In the genomic region with DNA sequence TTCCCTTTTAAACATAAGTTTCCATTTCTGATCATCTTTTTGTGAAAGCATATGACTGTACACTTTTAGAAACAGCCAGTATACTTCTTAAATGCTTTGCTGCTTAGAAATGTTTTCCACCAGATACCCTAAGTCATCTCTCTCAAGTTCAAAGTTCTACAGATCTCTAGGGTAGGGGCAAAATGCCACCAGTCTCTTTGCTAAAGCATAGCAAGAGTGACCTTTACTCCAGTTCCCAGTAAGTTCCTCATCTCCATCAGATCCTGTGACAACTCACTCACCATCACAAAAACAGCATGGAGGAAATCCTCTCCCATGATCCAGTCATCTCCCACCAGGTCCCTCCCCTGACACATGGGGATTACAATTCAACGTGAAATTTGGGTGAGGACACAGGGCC, we compare ENCODE assay signal across 5 cellular contexts.
DNase-seq lines count a peak whose midpoint lies in the region; ATAC-seq, FAIRE-seq and TF ChIP-seq lines count a peak whose summit lies in the region.
"Not testable (repeated sequence)": the region's sequence is repeated elsewhere in the genome, so short reads cannot be mapped to it uniquely, and the experiment has no call there.

No MANE protein-coding gene starts in this region.

- not testable (repeated sequence) for H3K4me3 ChIP-seq in BLaER1; HepG2 (replicated peaks in 1 of 3; ENCODE audit: insufficient read depth in 1 of 3, low read depth in 2 of 3, low read length in 3 of 3); liver (ENCODE audit: low read depth in 1 of 3, low read length in 3 of 3); right lobe of liver

- H3K79me2 ChIP-seq in HepG2 (ENCODE audit: insufficient read depth, low read length) = not testable (repeated sequence)

- intact Hi-C loops in HepG2 (cut with micrococcal nuclease; ENCODE audit: unreplicated experiment); right lobe of liver (cut with DNase I): not testable (repeated sequence)

- WGBS in HepG2 (ENCODE audit: low lambda C conversion rate) = 90% methylated on average over 1 of the region's 1 CpG
- 83% methylated on average over 1 of the region's 1 CpG for WGBS in liver
- 63% methylated on average over 1 of the region's 1 CpG for WGBS in right lobe of liver (ENCODE audit: insufficient coverage, low coverage, low lambda C conversion rate, missing lambda C conversion rate)

- not testable (repeated sequence) for H3K27me3 ChIP-seq in BLaER1; HepG2 (ENCODE audit: control insufficient read depth in 1 of 2, insufficient read depth in 2 of 2, low read length in 2 of 2); liver (ENCODE audit: control insufficient read depth in 4 of 4, insufficient read depth in 4 of 4, low read length in 3 of 4); right lobe of liver

- in situ Hi-C loops in HepG2 (cut with HindIII; ENCODE audit: extremely low pct_ligation_motif_present, low pct_unique_long_range_greater_than_20kb) = not testable (repeated sequence)

- TF ChIP-seq EP300 in HepG2 (IDR thresholded peaks at IDR 0.05; ENCODE audit: low read depth in 2 of 2, low read length in 2 of 2); HepG2 (CRISPR knock-in tag; IDR thresholded peaks at IDR 0.05; ENCODE audit: borderline replicate concordance): not testable (repeated sequence)

- not testable (repeated sequence) for FAIRE-seq in HepG2 (lab: Jason Lieb, UNC)

- POLR2A ChIA-PET in HepG2 (lab: Yijun Ruan, JAX) = not testable (repeated sequence)

- peaks cover 25% of the 10 kb centered on the region for H3K9me3 ChIP-seq in BLaER1
- peaks cover 26% of the 10 kb centered on the region for H3K9me3 ChIP-seq in HepG2 (ENCODE audit: low read length)
- not testable (repeated sequence) for H3K9me3 ChIP-seq in liver (ENCODE audit: control insufficient read depth in 4 of 4, low read length in 3 of 4); right lobe of liver

- not testable (repeated sequence) for H2AFZ ChIP-seq in HepG2 (ENCODE audit: low read length)

- not testable (repeated sequence) for H3K9ac ChIP-seq in BLaER1; HepG2 (ENCODE audit: insufficient read depth, low read depth, low read length); liver (ENCODE audit: low read depth in 1 of 2, low read length in 2 of 2)

- not testable (repeated sequence) for H3K36me3 ChIP-seq in BLaER1; HepG2 (replicated peaks in 1 of 2; ENCODE audit: control insufficient read depth in 1 of 2, insufficient read depth in 2 of 2, low read length in 2 of 2); liver (ENCODE audit: control insufficient read depth in 4 of 4, insufficient read depth in 3 of 4, low read depth in 1 of 4, low read length in 3 of 4); right lobe of liver

- ATAC-seq in left lobe of liver (peak; percentile 50), right lobe of liver (peak in 3 of 4 donors; percentile 42 to 54 (median 46))
- not testable (repeated sequence) for ATAC-seq in HepG2

- BruUV-seq in HepG2 (replicated peaks; lab: Mats Ljungman, UMichigan) = not testable (repeated sequence)

- 0 out of 2 replicates have a peak overlapping the region, but pooled peaks have one; percentile 6 for H3K4me2 ChIP-seq in BLaER1
- H3K4me2 ChIP-seq in HepG2 (ENCODE audit: low read depth, low read length) = not testable (repeated sequence)

- not testable (repeated sequence) for DNase-seq in left lobe of liver (ENCODE audit: low spot score); HepG2 (ENCODE audit: low spot score); right lobe of liver

- not testable (repeated sequence) for TF ChIP-seq CTCF in HepG2 (CRISPR knock-in tag; IDR thresholded peaks at IDR 0.05); liver (IDR thresholded peaks at IDR 0.05; ENCODE audit: low read depth, low read length, missing input control); right lobe of liver (IDR thresholded peaks at IDR 0.05)

- H4K20me1 ChIP-seq in BLaER1; HepG2 (ENCODE audit: insufficient read depth, low read length): not testable (repeated sequence)

- TF ChIP-seq POLR2A in HepG2 (IDR thresholded peaks at IDR 0.05; ENCODE audit: insufficient read depth in 1 of 2, low read depth in 2 of 2, low read length in 2 of 2); right lobe of liver (IDR thresholded peaks at IDR 0.05): not testable (repeated sequence)

- not testable (repeated sequence) for TF ChIP-seq RAD21 in HepG2 (CRISPR knock-in tag; IDR thresholded peaks at IDR 0.05)
- peak in 1 of 2 donors; percentile 13 for TF ChIP-seq RAD21 in liver (IDR thresholded peaks at IDR 0.05)

- not testable (repeated sequence) for H3K4me1 ChIP-seq in BLaER1; liver (ENCODE audit: control insufficient read depth in 4 of 4, insufficient read depth in 4 of 4, low read length in 3 of 4); right lobe of liver
- peaks cover 19% of the 10 kb centered on the region; the same call in 1 of the 2 replicates for H3K4me1 ChIP-seq in HepG2 (ENCODE audit: insufficient read depth, low read length)

- CTCF ChIA-PET in HepG2 (lab: Yijun Ruan, JAX; ENCODE audit: low intra/inter-chr PET ratio, low total read pairs) = not testable (repeated sequence)

- H3K27ac ChIP-seq in BLaER1; HepG2 (ENCODE audit: extremely low read length, insufficient read depth, low read length); liver (ENCODE audit: low read depth in 1 of 2, low read length in 2 of 2); right lobe of liver: not testable (repeated sequence)

TF ChIP-seq in HepG2, 621 proteins besides CTCF, POLR2A, EP300 and RAD21:
- TF ChIP-seq HNF4A (CRISPR knock-in tag; IDR thresholded peaks at IDR 0.05) (0 out of 2 replicates have a peak, but pooled peaks have one; percentile 18), PPARG (CRISPR knock-in tag; conservative IDR thresholded peaks at IDR 0.05) (peak; percentile 65; the same call in 1 of the 2 replicates), RXRB (CRISPR knock-in tag; IDR thresholded peaks at IDR 0.05; ENCODE audit: borderline replicate concordance) (peak; percentile 56; the same call in 1 of the 2 replicates)
TF ChIP-seq in HepG2: peak in this region for 3; not testable (repeated sequence) for 618.

TF ChIP-seq in liver, 16 proteins besides CTCF, POLR2A, EP300 and RAD21:
- peak; percentile 17 for TF ChIP-seq HNF4G (IDR thresholded peaks at IDR 0.05)
- peak; percentile 67 to 70 for TF ChIP-seq RXRA (IDR thresholded peaks at IDR 0.05)
- TF ChIP-seq HNF4A (conservative IDR thresholded peaks at IDR 0.05) = peak; percentile 76 to 79
- peak; percentile 62 for TF ChIP-seq SP1 (IDR thresholded peaks at IDR 0.05)
